ENCODE assay signal across 22 cellular contexts in the genomic region with DNA sequence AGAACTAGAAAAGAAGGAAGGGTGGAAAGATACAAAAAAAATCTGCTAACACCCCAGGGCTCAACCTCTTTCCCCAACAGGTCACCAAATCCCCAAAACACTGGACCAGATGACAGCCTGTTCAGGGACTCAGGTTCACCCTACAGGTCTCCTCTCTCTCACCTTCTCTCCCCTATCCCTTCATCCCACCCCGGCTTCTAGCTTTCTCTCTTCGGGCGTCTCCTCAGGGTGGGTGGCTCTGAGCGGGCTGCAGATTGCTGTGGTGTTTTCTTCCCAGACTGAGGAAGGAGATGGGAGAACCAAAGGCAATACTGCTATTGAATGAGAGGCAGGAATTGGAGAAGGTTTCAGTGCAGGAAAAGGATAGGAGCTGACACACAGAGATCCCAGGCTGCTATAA. TPM values are rescaled to one million over a fixed set of nuclear protein-coding genes. Genes with fewer than 3 reads are reported as not detected.
"Had no signal": no experiment of that assay in that cellular context is flagged by ENCODE, and none has a peak within 500 bp of the region (broad histone marks: within the 10 kb centered on the region; RNA-seq: fewer than 3 reads in every experiment).

No MANE protein-coding gene starts in this region.

- H3K4me3 ChIP-seq: gastrocnemius medialis, ovary, right lobe of liver, thoracic aorta, tibial nerve, upper lobe of right lung, uterus had no signal

- DNase-seq: cortex of kidney; effector memory CD8-positive, alpha-beta T cell; foreskin fibroblast; gastrocnemius medialis; kidney; mesenchymal stem cell; midbrain; naive thymus-derived CD4-positive, alpha-beta T cell; nucleus accumbens; ovary; posterior cingulate gyrus; retina; small intestine; stimulated activated CD4-positive, alpha-beta T cell treated with anti-CD3 and anti-CD28 coated beads, Interleukin-15, amount 100 ng/mL, for 24 hours; stimulated activated CD4-positive, alpha-beta T cell treated with anti-CD3 and anti-CD28 coated beads, Interleukin-2, amount 100 ng/mL, for 48 hours; stimulated activated naive B cell treated with anti-CD40 and anti-IgM and Interleukin-4, amounts not matched to agents 10 μg/mL and 1 μg/mL and 100 μg/mL, for 72 hours; upper lobe of right lung; uterus had no signal

- ATAC-seq: effector memory CD8-positive, alpha-beta T cell; gastrocnemius medialis; left lobe of liver; naive thymus-derived CD4-positive, alpha-beta T cell; right lobe of liver; stimulated activated naive B cell treated with anti-CD40 and anti-IgM and Interleukin-4, amounts not matched to agents 10 μg/mL and 1 μg/mL and 100 μg/mL, for 72 hours; upper lobe of right lung had no signal

- H3K27me3 ChIP-seq: gastrocnemius medialis, ovary, right lobe of liver, tibial nerve, upper lobe of right lung, uterus had no signal

- H3K27ac ChIP-seq: gastrocnemius medialis, ovary, right lobe of liver, thoracic aorta, tibial nerve, upper lobe of right lung, uterus had no signal

- H3K36me3 ChIP-seq: gastrocnemius medialis, ovary, right lobe of liver, thoracic aorta, tibial nerve, upper lobe of right lung, uterus had no signal

- H3K4me1 ChIP-seq: gastrocnemius medialis, right lobe of liver, tibial nerve, upper lobe of right lung, uterus had no signal

- H3K9me3 ChIP-seq: gastrocnemius medialis, ovary, right lobe of liver, thoracic aorta, upper lobe of right lung, uterus had no signal

RNA-seq across cellular contexts. Expression of a gene that starts 39.3 kb away (rescaled TPM):
- total RNA-seq: naive thymus-derived CD4-positive, alpha-beta T cell had no signal
- polyA plus RNA-seq: naive thymus-derived CD4-positive, alpha-beta T cell had no signal
